In the genomic region with DNA sequence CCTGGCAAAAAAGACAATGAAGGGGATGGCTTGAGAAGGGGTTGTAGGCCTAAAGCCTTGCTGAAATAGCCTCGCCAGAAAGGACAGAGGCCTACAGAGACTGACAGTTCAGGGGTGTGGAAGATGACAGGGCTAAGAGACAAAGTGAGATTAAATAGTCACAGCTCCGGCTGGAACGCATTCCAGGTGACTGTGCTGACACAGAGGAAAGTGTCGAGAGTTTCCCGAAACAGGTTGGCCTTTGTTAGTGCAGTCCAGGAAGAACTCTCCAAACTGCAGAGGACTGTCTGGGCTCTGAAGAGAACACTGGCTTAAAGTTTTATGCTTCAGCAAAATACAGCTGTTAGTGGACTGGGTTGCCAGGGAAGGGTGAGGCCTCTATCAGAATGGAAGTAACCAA, we compare ENCODE assay signal across 19 cellular contexts.
"Had no signal": no experiment of that assay in that cellular context is flagged by ENCODE, and none has a peak within 500 bp of the region (broad histone marks: within the 10 kb centered on the region; RNA-seq: fewer than 3 reads in every experiment).

No MANE protein-coding gene starts in this region.

- H3K9me3 ChIP-seq: breast epithelium, esophagus muscularis mucosa, ovary, tibial nerve had no signal

- H3K27me3 ChIP-seq: breast epithelium, esophagus muscularis mucosa, ovary, tibial nerve had no signal

- ATAC-seq: activated T-cell treated with anti-CD3 and anti-CD28 coated beads, Interleukin-2, amount 50 U/mL, for 72 hours had no signal

- H3K4me3 ChIP-seq: breast epithelium, esophagus muscularis mucosa, lung, ovary, tibial nerve had no signal

- H3K36me3 Mint-ChIP-seq: naive B cell had no signal

- H3K9me3 Mint-ChIP-seq: activated CD4-positive, alpha-beta memory T cell treated with anti-CD3 and anti-CD28 coated beads for 36 hours; activated naive CD8-positive, alpha-beta T cell treated with anti-CD3 and anti-CD28 coated beads, Interleukin-2, amount 10 ng/mL, durations not matched to agents 7 days and 5 days; endodermal cell; T-helper 1 cell treated with Interleukin-12 subunit alpha and Interleukin-12 subunit beta and Interleukin-4 antibody, amounts not matched to agents 30 μg/mL and 1 μg/mL, for 36 hours had no signal

- H3K27ac Mint-ChIP-seq: activated CD4-positive, alpha-beta memory T cell treated with anti-CD3 and anti-CD28 coated beads for 36 hours; activated naive CD8-positive, alpha-beta T cell treated with anti-CD3 and anti-CD28 coated beads, Interleukin-2, amount 10 ng/mL, durations not matched to agents 7 days and 5 days; activated T-cell treated with anti-CD3 and anti-CD28 coated beads, Interleukin-2, amount 50 U/mL, for 72 hours; endodermal cell; T-helper 1 cell treated with Interleukin-12 subunit alpha and Interleukin-12 subunit beta and Interleukin-4 antibody, amounts not matched to agents 30 μg/mL and 1 μg/mL, for 36 hours had no signal

- H3K36me3 ChIP-seq: breast epithelium, esophagus muscularis mucosa, ovary, WERI-Rb-1 had no signal

- H3K4me1 ChIP-seq: breast epithelium had no signal

- H3K27me3 Mint-ChIP-seq: activated CD4-positive, alpha-beta memory T cell treated with anti-CD3 and anti-CD28 coated beads for 36 hours; activated naive CD8-positive, alpha-beta T cell treated with anti-CD3 and anti-CD28 coated beads, Interleukin-2, amount 10 ng/mL, durations not matched to agents 7 days and 5 days had no signal

- H3K27ac ChIP-seq: breast epithelium, esophagus muscularis mucosa, ovary, tibial nerve, WERI-Rb-1 had no signal

- DNase-seq: activated CD4-positive, alpha-beta memory T cell treated with anti-CD3 and anti-CD28 coated beads for 36 hours; activated naive CD8-positive, alpha-beta T cell treated with anti-CD3 and anti-CD28 coated beads, Interleukin-2, amount 10 ng/mL, durations not matched to agents 7 days and 5 days; activated T-cell treated with anti-CD3 and anti-CD28 coated beads, Interleukin-2, amount 50 U/mL, for 72 hours; anterior cingulate cortex; dermis blood vessel endothelial cell; endodermal cell; hypothalamus; naive B cell; ovary; SIG-M5; stimulated activated CD4-positive, alpha-beta T cell treated with anti-CD3 and anti-CD28 coated beads, Interleukin-15, amount 100 ng/mL, for 24 hours; stimulated activated CD4-positive, alpha-beta T cell treated with anti-CD3 and anti-CD28 coated beads, Interleukin-4, amount 100 ng/mL, for 1 hour; stimulated activated naive CD4-positive, alpha-beta T cell; WERI-Rb-1 had no signal

- H3K4me3 Mint-ChIP-seq: activated CD4-positive, alpha-beta memory T cell treated with anti-CD3 and anti-CD28 coated beads for 36 hours; activated naive CD8-positive, alpha-beta T cell treated with anti-CD3 and anti-CD28 coated beads, Interleukin-2, amount 10 ng/mL, durations not matched to agents 7 days and 5 days; activated T-cell treated with anti-CD3 and anti-CD28 coated beads, Interleukin-2, amount 50 U/mL, for 72 hours; endodermal cell; naive B cell; T-helper 1 cell treated with Interleukin-12 subunit alpha and Interleukin-12 subunit beta and Interleukin-4 antibody, amounts not matched to agents 30 μg/mL and 1 μg/mL, for 36 hours had no signal
